In genomic region chr9:2017459-2018161, GRCh38 we compare ENCODE assay signal across 8 cellular contexts. TPM values are rescaled to one million over a fixed set of nuclear protein-coding genes. Genes with fewer than 3 reads are reported as not detected.
DNase-seq lines count a peak whose midpoint lies in the region; ATAC-seq and TF ChIP-seq lines count a peak whose summit lies in the region.

No MANE protein-coding gene starts in this region.

- no peak for TF ChIP-seq CTCF in AG04449 (IDR thresholded peaks at IDR 0.05; ENCODE audit: insufficient read depth, low read length, missing control alignments)
- TF ChIP-seq CTCF in OCI-LY3 (IDR thresholded peaks at IDR 0.05; ENCODE audit: low read depth, low read length), result no peak

- H3K4me3 Mint-ChIP-seq in activated T-cell treated with anti-CD3 and anti-CD28 coated beads, Interleukin-2, amount 50 U/mL, for 4 hours, result peak overlapping the region; percentile 99

- peaks cover 50% of the 10 kb centered on the region for H4K20me1 ChIP-seq in OCI-LY3 (ENCODE audit: insufficient read depth, low read length)

- H3K79me2 ChIP-seq in OCI-LY3 (ENCODE audit: low read length), result peaks cover 74% of the 10 kb centered on the region

- peaks cover 56% of the 10 kb centered on the region for H3K4me1 Mint-ChIP-seq in activated T-cell treated with anti-CD3 and anti-CD28 coated beads, Interleukin-2, amount 50 U/mL, for 4 hours (ENCODE audit: low read depth)

- 0% methylated on average over 50 to 65 of the region's 65 CpGs for WGBS in esophagus, 2 donors

- H3K4me1 ChIP-seq in OCI-LY3 (ENCODE audit: low read length) (peaks cover 48% of the 10 kb centered on the region), esophagus (ENCODE audit: control insufficient read depth in 2 of 2, insufficient read depth in 2 of 2, low read length in 1 of 2) (peaks cover 0 to 3% of the 10 kb centered on the region in 2 donors), mucosa of stomach (ENCODE audit: control insufficient read depth, insufficient read depth, low read length) (peaks cover 17% of the 10 kb centered on the region)

- H2AFZ ChIP-seq in OCI-LY3 (ENCODE audit: low read depth, low read length), result no peak overlapping the region

- H3K9ac ChIP-seq in OCI-LY3 (ENCODE audit: low read length), result peak overlapping the region; percentile 90
- peak overlapping the region; percentile 88 for H3K9ac ChIP-seq in mucosa of stomach (ENCODE audit: low read length)

- no peak for DNase-seq in AG04449 (ENCODE audit: low read depth, low spot score)
- DNase-seq in activated T-cell treated with anti-CD3 and anti-CD28 coated beads, Interleukin-2, amount 50 U/mL, for 4 hours, result peak; percentile 70
- peak; percentile 78 for DNase-seq in stimulated activated CD8-positive, alpha-beta memory T cell treated with anti-CD3 and anti-CD28 coated beads, Interleukin-4, amount 100 ng/mL, for 48 hours

- H3K27ac ChIP-seq in OCI-LY3 (ENCODE audit: low read length) (peak overlapping the region; percentile 78), esophagus (ENCODE audit: low read depth in 2 of 2, low read length in 1 of 2) (peak overlapping the region; percentile 98 to 99)

- H3K27me3 ChIP-seq in OCI-LY3 (ENCODE audit: low read depth, low read length), result no peaks in the 10 kb centered on the region
- no peaks in the 10 kb centered on the region for H3K27me3 ChIP-seq in esophagus (ENCODE audit: control insufficient read depth in 1 of 2, insufficient read depth in 2 of 2, low read length in 2 of 2)
- H3K27me3 ChIP-seq in mucosa of stomach (ENCODE audit: control insufficient read depth, insufficient read depth, low read length), result peaks cover 6% of the 10 kb centered on the region

- H3K9me3 ChIP-seq in OCI-LY3 (ENCODE audit: insufficient read depth, low read length), result no peaks in the 10 kb centered on the region
- no peaks in the 10 kb centered on the region for H3K9me3 ChIP-seq in esophagus (ENCODE audit: control insufficient read depth in 2 of 2, insufficient read depth in 1 of 2, low read depth in 1 of 2, low read length in 1 of 2)
- H3K9me3 ChIP-seq in mucosa of stomach (ENCODE audit: control insufficient read depth, low read length), result no peaks in the 10 kb centered on the region

- H3K36me3 Mint-ChIP-seq in activated T-cell treated with anti-CD3 and anti-CD28 coated beads, Interleukin-2, amount 50 U/mL, for 4 hours (ENCODE audit: insufficient read depth), result peaks cover 2% of the 10 kb centered on the region

- H3K36me3 ChIP-seq in OCI-LY3 (replicated peaks; ENCODE audit: low read depth, low read length), result peaks cover 12% of the 10 kb centered on the region
- H3K36me3 ChIP-seq in esophagus (ENCODE audit: control insufficient read depth in 2 of 2, insufficient read depth in 2 of 2, low read length in 1 of 2), result no peaks in the 10 kb centered on the region
- no peaks in the 10 kb centered on the region for H3K36me3 ChIP-seq in mucosa of stomach (ENCODE audit: control insufficient read depth, insufficient read depth, low read length)

- H3K4me2 ChIP-seq in OCI-LY3 (ENCODE audit: low read length), result peak overlapping the region; percentile 87

- ATAC-seq in GM18861 (IDR thresholded peaks at IDR 0.05; ENCODE audit: unreplicated experiment), result peak; percentile 27
- peak; percentile 25 for ATAC-seq in HG03135 (IDR thresholded peaks at IDR 0.05; ENCODE audit: unreplicated experiment)
- peak; percentile 33 to 44 for ATAC-seq in activated T-cell treated with anti-CD3 and anti-CD28 coated beads, Interleukin-2, amount 50 U/mL, for 4 hours

- POLR2A ChIA-PET in AG04449 (lab: Yijun Ruan, JAX), result interaction anchor here (1.2 kb wide), 1 partner anchor 140 kb away, joined by 4 read pairs; no protein-coding TSS in a partner anchor

- CTCF ChIA-PET in AG04449 (lab: Yijun Ruan, JAX), result interaction anchor here (1.0 kb wide), 1 partner anchor 9 kb away, joined by 5 read pairs; no protein-coding TSS in a partner anchor

- no peaks in the 10 kb centered on the region for H3K27me3 Mint-ChIP-seq in activated T-cell treated with anti-CD3 and anti-CD28 coated beads, Interleukin-2, amount 50 U/mL, for 4 hours (ENCODE audit: low read depth)

- no peaks in the 10 kb centered on the region for H3K9me3 Mint-ChIP-seq in activated T-cell treated with anti-CD3 and anti-CD28 coated beads, Interleukin-2, amount 50 U/mL, for 4 hours

- peak overlapping the region; percentile 87 for H3K4me3 ChIP-seq in AG04449 (ENCODE audit: low read depth, low read length)
- peak overlapping the region; percentile 86 for H3K4me3 ChIP-seq in OCI-LY3 (ENCODE audit: low read length)
- H3K4me3 ChIP-seq in esophagus (ENCODE audit: low read depth in 1 of 2, low read length in 2 of 2), result peak overlapping the region; percentile 74 to 92
- peak overlapping the region; percentile 80 for H3K4me3 ChIP-seq in mucosa of stomach (ENCODE audit: low read length)

RNA-seq across cellular contexts. Expression of gene SMARCA2, which starts 2.5 kb away (rescaled TPM):
- 100 to 1,000 TPM in 1 of 3 donors, 10 to 100 TPM in 2; 65.4 to 120 (median 93.5) TPM for total RNA-seq in activated T-cell treated with anti-CD3 and anti-CD28 coated beads, Interleukin-2, amount 50 U/mL, for 4 hours
- polyA plus RNA-seq in esophagus, result 10 to 100 TPM; 18.6 to 28.0 TPM
